In the genomic region with DNA sequence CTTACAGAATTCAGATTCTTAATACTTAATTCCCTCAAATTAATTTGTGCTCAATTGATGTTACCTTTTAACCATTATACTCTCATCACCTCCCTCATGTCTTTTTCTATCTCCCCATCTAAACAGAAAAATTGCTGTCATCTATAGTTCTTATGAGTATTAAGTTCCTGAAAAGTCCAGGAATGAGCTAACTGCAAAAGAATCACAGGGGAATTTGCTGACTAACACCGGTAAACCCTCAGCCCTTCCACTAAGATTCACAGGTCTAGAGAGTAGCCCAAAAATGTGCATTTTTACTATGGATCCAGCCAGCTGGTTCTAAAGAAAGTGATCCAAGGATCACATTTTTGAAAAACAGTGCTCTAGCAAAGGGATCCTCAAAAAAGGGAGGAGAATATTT, we compare ENCODE assay signal across 15 cellular contexts.
A peak's percentile ranks its signal among the peaks of the same experiment; 100 is the strongest.
DNase-seq lines count a peak whose midpoint lies in the region; ATAC-seq and TF ChIP-seq lines count a peak whose summit lies in the region.
"Had no signal": no experiment of that assay in that cellular context is flagged by ENCODE, and none has a peak within 500 bp of the region (broad histone marks: within the 10 kb centered on the region; RNA-seq: fewer than 3 reads in every experiment).

No MANE protein-coding gene starts in this region.

- DNase-seq in mammary epithelial cell (peak; percentile 45), breast epithelium (ENCODE audit: low spot score in 2 of 2) (no peak), astrocyte of the cerebellum (ENCODE audit: low read depth) (peak; percentile 40), kidney epithelial cell (ENCODE audit: low read depth) (peak; percentile 34), WTC11 (ENCODE audit: low spot score) (no peak), NCI-H510A (lab: John Stamatoyannopoulos, UW) (no peak)
- no peak for DNase-seq in stimulated activated CD4-positive, alpha-beta T cell treated with anti-CD3 and anti-CD28 coated beads, Interleukin-1b, Interleukin-23, amount 100 ng/mL, for 48 hours
- DNase-seq: hippocampal formation, mucosa of descending colon, NCI-H2171 treated with DMSO at 0.1 percent for 48 hours, RPMI8226 had no signal

- dilution Hi-C loops in mammary epithelial cell (cut with HindIII; ENCODE audit: low sequenced_read_pairs), result no loop called here

- no peak overlapping the region for H3K27ac Mint-ChIP-seq in WTC11

- BruUV-seq in mammary epithelial cell (replicated peaks; lab: Mats Ljungman, UMichigan), result no TSS peak

- H4K20me1 ChIP-seq in mammary epithelial cell (ENCODE audit: insufficient read depth, low read length), result no peaks in the 10 kb centered on the region

- no peak overlapping the region for H3K9ac ChIP-seq in mammary epithelial cell (ENCODE audit: insufficient read depth, low read length)
- H3K9ac ChIP-seq: KMS-11 had no signal

- no peak overlapping the region for H2AFZ ChIP-seq in mammary epithelial cell (ENCODE audit: low read depth, low read length)

- TF ChIP-seq CTCF in mammary epithelial cell (conservative IDR thresholded peaks at IDR 0.05 in 1 of 2, IDR thresholded peaks at IDR 0.05 in 1 of 2; ENCODE audit: extremely low read depth in 1 of 2, insufficient read depth in 1 of 2, low read depth in 1 of 2, low read length in 2 of 2) (no peak), breast epithelium (IDR thresholded peaks at IDR 0.05) (no peak), astrocyte of the cerebellum (IDR thresholded peaks at IDR 0.05; ENCODE audit: low read depth, low read length, missing control alignments) (no peak), kidney epithelial cell (IDR thresholded peaks at IDR 0.05; ENCODE audit: insufficient read depth, low read length, poor library complexity, severe bottlenecking) (no peak), WTC11 (IDR thresholded peaks at IDR 0.05) (no peak)

- in situ Hi-C loops in mammary epithelial cell (cut with MboI; ENCODE audit: low sequenced_read_pairs in 2 of 2), result no loop called here
- in situ Hi-C loops in astrocyte of the cerebellum (cut with HindIII; ENCODE audit: low sequenced_read_pairs), result no loop called here

- peaks cover 6% of the 10 kb centered on the region for H3K79me2 ChIP-seq in mammary epithelial cell (ENCODE audit: insufficient read depth, low read length)

- no peaks in the 10 kb centered on the region for H3K27me3 Mint-ChIP-seq in WTC11 (ENCODE audit: low read depth)

- no peaks in the 10 kb centered on the region for H3K4me1 Mint-ChIP-seq in WTC11

- H3K36me3 Mint-ChIP-seq in WTC11, result peaks cover 44% of the 10 kb centered on the region

- POLR2A ChIA-PET in WTC11 (lab: Charles Lee), result no interaction called here

- H3K4me3 ChIP-seq in mammary epithelial cell (replicated peaks in 1 of 3; ENCODE audit: insufficient read depth in 1 of 3, low read depth in 2 of 3, low read length in 3 of 3) (no peak overlapping the region), breast epithelium (no peak overlapping the region), astrocyte of the cerebellum (ENCODE audit: low read depth, low read length) (no peak overlapping the region), kidney epithelial cell (ENCODE audit: low read depth, low read length) (no peak overlapping the region)
- H3K4me3 ChIP-seq: coronary artery, mucosa of descending colon had no signal

- H3K27me3 ChIP-seq in mammary epithelial cell (ENCODE audit: insufficient read depth, low read length) (no peaks in the 10 kb centered on the region), breast epithelium (no peaks in the 10 kb centered on the region), kidney epithelial cell (ENCODE audit: control insufficient read depth, insufficient read depth, low read length) (no peaks in the 10 kb centered on the region)

- peaks cover 11% of the 10 kb centered on the region for H3K36me3 ChIP-seq in mammary epithelial cell (ENCODE audit: insufficient read depth, low read length)
- H3K36me3 ChIP-seq in breast epithelium, result no peaks in the 10 kb centered on the region
- no peaks in the 10 kb centered on the region for H3K36me3 ChIP-seq in kidney epithelial cell (ENCODE audit: control insufficient read depth, insufficient read depth, low read length)

- TF ChIP-seq POLR2A in breast epithelium (IDR thresholded peaks at IDR 0.05), result no peak

- no peaks in the 10 kb centered on the region for H3K9me3 Mint-ChIP-seq in WTC11

- H3K27ac ChIP-seq in mammary epithelial cell (ENCODE audit: insufficient read depth, low read depth, low read length) (no peak overlapping the region), breast epithelium (no peak overlapping the region)
- H3K27ac ChIP-seq: coronary artery, KMS-11, VCaP had no signal

- H3K4me3 Mint-ChIP-seq in WTC11, result no peak overlapping the region

- H3K4me1 ChIP-seq in mammary epithelial cell (ENCODE audit: insufficient read depth, low read length), result no peaks in the 10 kb centered on the region
- no peaks in the 10 kb centered on the region for H3K4me1 ChIP-seq in breast epithelium

- CTCF ChIA-PET in mammary epithelial cell (lab: Charles Lee; ENCODE audit: low non-redundant PET), result interaction anchor here (0.6 kb wide), 1 partner anchor 39 kb away, joined by 3 read pairs; no protein-coding TSS in a partner anchor
- CTCF ChIA-PET in WTC11 (lab: Charles Lee), result interaction anchor here (1.0 kb wide), 1 partner anchor 12 kb away, joined by 3 read pairs; no protein-coding TSS in a partner anchor

- no peak overlapping the region for H3K4me2 ChIP-seq in mammary epithelial cell (ENCODE audit: insufficient read depth, low read depth, low read length)
- H3K4me2 ChIP-seq: KMS-11 had no signal

- H3K9me3 ChIP-seq in mammary epithelial cell (replicated peaks; ENCODE audit: insufficient read depth, low read length), result no peaks in the 10 kb centered on the region
- no peaks in the 10 kb centered on the region for H3K9me3 ChIP-seq in breast epithelium
- H3K9me3 ChIP-seq: mucosa of descending colon had no signal

- 100% methylated on average over 1 of the region's 1 CpG for WGBS in mammary epithelial cell (ENCODE audit: low coverage, missing lambda C conversion rate)

- intact Hi-C loops in mammary epithelial cell (cut with micrococcal nuclease) (no loop called here), breast epithelium (cut with DNase I; ENCODE audit: low total_unique reads) (no loop called here)

- ATAC-seq in WTC11 (no peak), GM18511 (IDR thresholded peaks at IDR 0.05; ENCODE audit: unreplicated experiment) (no peak)
- ATAC-seq: mucosa of descending colon had no signal

TF ChIP-seq in WTC11, 78 proteins besides CTCF, POLR2A, EP300 and RAD21:
- TF ChIP-seq, protein P1, sequence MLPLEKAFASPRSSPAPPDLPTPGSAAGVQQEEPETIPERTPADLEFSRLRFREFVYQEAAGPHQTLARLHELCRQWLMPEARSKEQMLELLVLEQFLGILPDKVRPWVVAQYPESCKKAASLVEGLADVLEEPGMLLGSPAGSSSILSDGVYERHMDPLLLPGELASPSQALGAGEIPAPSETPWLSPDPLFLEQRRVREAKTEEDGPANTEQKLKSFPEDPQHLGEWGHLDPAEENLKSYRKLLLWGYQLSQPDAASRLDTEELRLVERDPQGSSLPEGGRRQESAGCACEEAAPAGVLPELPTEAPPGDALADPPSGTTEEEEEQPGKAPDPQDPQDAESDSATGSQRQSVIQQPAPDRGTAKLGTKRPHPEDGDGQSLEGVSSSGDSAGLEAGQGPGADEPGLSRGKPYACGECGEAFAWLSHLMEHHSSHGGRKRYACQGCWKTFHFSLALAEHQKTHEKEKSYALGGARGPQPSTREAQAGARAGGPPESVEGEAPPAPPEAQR (CRISPR knock-in tag; IDR thresholded peaks at IDR 0.05), result no peak
- TF ChIP-seq RORB (CRISPR knock-in tag; IDR thresholded peaks at IDR 0.05), result no peak
- no peak for TF ChIP-seq EMX1 (CRISPR knock-in tag; IDR thresholded peaks at IDR 0.05)
- no peak for TF ChIP-seq ZNF416 (CRISPR knock-in tag; IDR thresholded peaks at IDR 0.05)

Comparison
In these comparisons a context has a peak if more than half of its experiments do, and no peak if none do; other contexts are left out.
1. DNase-seq: peak in mammary epithelial cell (single experiment), astrocyte of the cerebellum (single experiment) and kidney epithelial cell (single experiment); none in breast epithelium (0 of 2), stimulated activated CD4-positive, alpha-beta T cell treated with anti-CD3 and anti-CD28 coated beads, Interleukin-1b, Interleukin-23, amount 100 ng/mL, for 48 hours (single experiment), WTC11 (single experiment) and NCI-H510A (single experiment).